9 cellular contexts compared by ENCODE assay signal in genomic region chr3:79018671-79019136, GRCh38.
DNase-seq lines count a peak whose midpoint lies in the region; ATAC-seq and TF ChIP-seq lines count a peak whose summit lies in the region.
"Had no signal": no experiment of that assay in that cellular context is flagged by ENCODE, and none has a peak within 500 bp of the region (broad histone marks: within the 10 kb centered on the region; RNA-seq: fewer than 3 reads in every experiment).

No MANE protein-coding gene starts in this region.

- H3K27me3 Mint-ChIP-seq in activated T-cell treated with anti-CD3 and anti-CD28 coated beads, Interleukin-2, amount 50 U/mL, for 24 hours: peaks cover 19% of the 10 kb centered on the region

- H3K27ac ChIP-seq in HUES64 (ENCODE audit: low read depth, low read length): peak overlapping the region; percentile 46; the same call in 1 of the 2 replicates

- TF ChIP-seq CTCF in omental fat pad (IDR thresholded peaks at IDR 0.05): no peak

- under 1% methylated on average over 44 of the region's 44 CpGs for WGBS in HUES64

- H3K36me3 ChIP-seq in HUES64 (ENCODE audit: insufficient read depth, low read length): no peaks in the 10 kb centered on the region

- H3K36me3 Mint-ChIP-seq in activated T-cell treated with anti-CD3 and anti-CD28 coated beads, Interleukin-2, amount 50 U/mL, for 24 hours (ENCODE audit: low read depth): no peaks in the 10 kb centered on the region
- H3K36me3 Mint-ChIP-seq: activated naive CD4-positive, alpha-beta T cell treated with anti-CD3 and anti-CD28 coated beads, Interleukin-2, amount 50 U/mL, for 24 hours had no signal

- intact Hi-C loops in Right ventricle myocardium inferior (cut with DNase I): loop anchor here (5.0 kb wide), 1 partner anchor 356 kb away; no protein-coding TSS in a partner anchor

- no peak overlapping the region for H3K27ac Mint-ChIP-seq in activated T-cell treated with anti-CD3 and anti-CD28 coated beads, Interleukin-2, amount 50 U/mL, for 24 hours
- H3K27ac Mint-ChIP-seq: activated naive CD4-positive, alpha-beta T cell treated with anti-CD3 and anti-CD28 coated beads, Interleukin-2, amount 50 U/mL, for 24 hours had no signal

- H3K27me3 ChIP-seq in HUES64 (ENCODE audit: insufficient read depth, low read length): no peaks in the 10 kb centered on the region

- peaks cover 5% of the 10 kb centered on the region for H3K4me1 Mint-ChIP-seq in activated T-cell treated with anti-CD3 and anti-CD28 coated beads, Interleukin-2, amount 50 U/mL, for 24 hours (ENCODE audit: low read depth)

- ATAC-seq in Right ventricle myocardium inferior: peak; percentile 78
- peak; percentile 53 for ATAC-seq in omental fat pad (ENCODE audit: low FRiP score)
- no peak for ATAC-seq in HG03520 (IDR thresholded peaks at IDR 0.05; ENCODE audit: unreplicated experiment)

- no peak overlapping the region for H3K4me3 Mint-ChIP-seq in activated T-cell treated with anti-CD3 and anti-CD28 coated beads, Interleukin-2, amount 50 U/mL, for 24 hours
- H3K4me3 Mint-ChIP-seq: activated naive CD4-positive, alpha-beta T cell treated with anti-CD3 and anti-CD28 coated beads, Interleukin-2, amount 50 U/mL, for 24 hours had no signal

- peak overlapping the region; percentile 86 for H3K4me3 ChIP-seq in HUES64 (ENCODE audit: low read length)

- H3K9me3 Mint-ChIP-seq in activated T-cell treated with anti-CD3 and anti-CD28 coated beads, Interleukin-2, amount 50 U/mL, for 24 hours: peaks cover 5% of the 10 kb centered on the region

- H3K4me1 ChIP-seq in HUES64 (ENCODE audit: insufficient read depth, low read length): peaks cover 29% of the 10 kb centered on the region

- peak overlapping the region; percentile 85 for H3K9ac ChIP-seq in HUES64 (ENCODE audit: low read depth, low read length)

- DNase-seq in NCI-H524 (lab: John Stamatoyannopoulos, UW) (peak; percentile 45 to 47), NCI-H524 treated with DMSO at 0.1 percent for 48 hours (lab: John Stamatoyannopoulos, UW) (no peak), Right ventricle myocardium inferior (ENCODE audit: missing footprints) (peak; percentile 79), omental fat pad (ENCODE audit: low spot score) (no peak)
- DNase-seq in activated T-cell treated with anti-CD3 and anti-CD28 coated beads, Interleukin-2, amount 50 U/mL, for 24 hours: peak; percentile 33
- DNase-seq in activated naive CD4-positive, alpha-beta T cell treated with Interleukin-2 at 50 U/mL for 16 hours: no peak

- no peaks in the 10 kb centered on the region for H3K9me3 ChIP-seq in HUES64 (ENCODE audit: insufficient read depth, low read depth, low read length)

Comparison
In these comparisons a context has a peak if more than half of its experiments do, and no peak if none do; other contexts are left out.
1. DNase-seq: peak in NCI-H524 (2 of 2), activated T-cell treated with anti-CD3 and anti-CD28 coated beads, Interleukin-2, amount 50 U/mL, for 24 hours (single experiment) and Right ventricle myocardium inferior (single experiment); none in NCI-H524 treated with DMSO at 0.1 percent for 48 hours (single experiment), omental fat pad (single experiment) and activated naive CD4-positive, alpha-beta T cell treated with Interleukin-2 at 50 U/mL for 16 hours (single experiment).